In genomic region chr11:7577883-7578242, GRCh38 we compare ENCODE assay signal across 9 cellular contexts.
DNase-seq lines count a peak whose midpoint lies in the region; ATAC-seq, FAIRE-seq and TF ChIP-seq lines count a peak whose summit lies in the region.
"Had no signal": no experiment of that assay in that cellular context is flagged by ENCODE, and none has a peak within 500 bp of the region (broad histone marks: within the 10 kb centered on the region; RNA-seq: fewer than 3 reads in every experiment).

No MANE protein-coding gene starts in this region.

- no peaks in the 10 kb centered on the region for H4K20me1 ChIP-seq in K562 (replicated peaks; ENCODE audit: control insufficient read depth, insufficient read depth, low read length)

- H3K4me2 ChIP-seq in K562 (ENCODE audit: insufficient read depth, low read length): no peak overlapping the region
- H3K4me2 ChIP-seq: KMS-11 had no signal

- in situ Hi-C loops in K562 (cut with MboI): no loop called here

- POLR2A ChIA-PET in K562 (lab: Yijun Ruan, JAX): no interaction called here

- TF ChIP-seq CTCF in K562 (IDR thresholded peaks at IDR 0.05 in 2 of 3, conservative IDR thresholded peaks at IDR 0.05 in 1 of 3; ENCODE audit: insufficient read depth in 2 of 3, low read depth in 1 of 3, low read length in 3 of 3) (no peak), testis (IDR thresholded peaks at IDR 0.05) (no peak)

- no peak overlapping the region for H3K4me3 ChIP-seq in K562
- H3K4me3 ChIP-seq in testis: peak overlapping the region; percentile 2 to 49

- H3K9me3 ChIP-seq in K562 (replicated peaks; ENCODE audit: control insufficient read depth, insufficient read depth, low read depth, low read length) (no peaks in the 10 kb centered on the region), testis (no peaks in the 10 kb centered on the region)

- no peaks in the 10 kb centered on the region for H3K9me1 ChIP-seq in K562 (ENCODE audit: control insufficient read depth, insufficient read depth, low read length)

- no peak for TF ChIP-seq EP300 in K562 (IDR thresholded peaks at IDR 0.05; ENCODE audit: low read length)

- peak; percentile 37 for DNase-seq in DMS53 treated with DMSO at 0.1 percent for 48 hours (lab: John Stamatoyannopoulos, UW; ENCODE audit: unreplicated experiment)
- DNase-seq in HT-29 (ENCODE audit: low spot score): peak; percentile 76
- peak in 1 of 4 experiments; percentile 23 for DNase-seq in K562 (ENCODE audit: extremely low read depth in 1 of 4, low spot score in 3 of 4)
- no peak for DNase-seq in left colon
- no peak for DNase-seq in testis
- no peak for DNase-seq in NCI-H446 (lab: John Stamatoyannopoulos, UW)

- intact Hi-C loops in K562 (cut with micrococcal nuclease): no loop called here
- intact Hi-C loops in left colon (cut with DNase I, micrococcal nuclease): no loop called here
- intact Hi-C loops in testis (cut with DNase I; ENCODE audit: low total_unique reads): loop anchor here (5.0 kb wide), 1 partner anchor 79 kb away; no protein-coding TSS in a partner anchor

- no peaks in the 10 kb centered on the region for H3K79me2 ChIP-seq in K562 (ENCODE audit: control insufficient read depth, insufficient read depth, low read length)

- H3K9ac ChIP-seq in K562 (ENCODE audit: insufficient read depth in 1 of 2, low read depth in 2 of 2, low read length in 2 of 2): no peak overlapping the region
- H3K9ac ChIP-seq: KMS-11 had no signal

- H2AFZ ChIP-seq in K562 (ENCODE audit: low read depth, low read length): no peak overlapping the region; the same call in 1 of the 2 replicates

- WGBS in K562 (ENCODE audit: insufficient coverage, low coverage, missing lambda C conversion rate): 4% methylated on average over 8 of the region's 8 CpGs
- 10 to 16% methylated on average over 8 of the region's 8 CpGs for WGBS in testis, 2 donors

- TF ChIP-seq POLR2A in K562 (conservative IDR thresholded peaks at IDR 0.05) (no peak), testis (IDR thresholded peaks at IDR 0.05) (no peak)

- CTCF ChIA-PET in K562 (lab: Yijun Ruan, JAX; ENCODE audit: low intra/inter-chr PET ratio): no interaction called here

- no TSS peak for BruUV-seq in K562 (replicated peaks; lab: Mats Ljungman, UMichigan)

- H3K4me1 ChIP-seq in K562 (replicated peaks in 1 of 2; ENCODE audit: control insufficient read depth in 2 of 2, insufficient read depth in 2 of 2, low read length in 2 of 2): no peaks in the 10 kb centered on the region; a peak in 3 of 5 replicates
- peaks cover 78% of the 10 kb centered on the region for H3K4me1 ChIP-seq in testis

- H3K27ac ChIP-seq in K562 (ENCODE audit: extremely low read depth, low read depth, low read length) (no peak overlapping the region), testis (peak overlapping the region; percentile 82 to 83)
- H3K27ac ChIP-seq: KMS-11 had no signal

- H3K36me3 ChIP-seq in K562 (ENCODE audit: control insufficient read depth, insufficient read depth, low read length) (no peaks in the 10 kb centered on the region), testis (ENCODE audit: low read depth, missing control alignments) (no peaks in the 10 kb centered on the region)

- H3K27me3 ChIP-seq in K562 (ENCODE audit: control insufficient read depth in 2 of 2, insufficient read depth in 2 of 2, low read length in 2 of 2): peaks cover 6 to 35% of the 10 kb centered on the region in 2 experiments
- no peaks in the 10 kb centered on the region for H3K27me3 ChIP-seq in testis

- no peak for FAIRE-seq in K562 (lab: Jason Lieb, UNC)

- TF ChIP-seq RAD21 in K562 (CRISPR knock-in tag; conservative IDR thresholded peaks at IDR 0.05 in 1 of 2, IDR thresholded peaks at IDR 0.05 in 1 of 2): peak in 1 of 2 experiments; percentile 12; a peak in 1 of 4 replicates

- peak; percentile 51 for ATAC-seq in K562
- peak; percentile 24 for ATAC-seq in left colon
- ATAC-seq in GM18519 (IDR thresholded peaks at IDR 0.05; ENCODE audit: low FRiP score, unreplicated experiment): no peak
- ATAC-seq in HG03520 (IDR thresholded peaks at IDR 0.05; ENCODE audit: unreplicated experiment): no peak

TF ChIP-seq in K562, 482 proteins besides CTCF, POLR2A, EP300 and RAD21 (continues in another document):
- TF ChIP-seq SMARCA4 (IDR thresholded peaks at IDR 0.05): no peak
- TF ChIP-seq, protein P1, sequence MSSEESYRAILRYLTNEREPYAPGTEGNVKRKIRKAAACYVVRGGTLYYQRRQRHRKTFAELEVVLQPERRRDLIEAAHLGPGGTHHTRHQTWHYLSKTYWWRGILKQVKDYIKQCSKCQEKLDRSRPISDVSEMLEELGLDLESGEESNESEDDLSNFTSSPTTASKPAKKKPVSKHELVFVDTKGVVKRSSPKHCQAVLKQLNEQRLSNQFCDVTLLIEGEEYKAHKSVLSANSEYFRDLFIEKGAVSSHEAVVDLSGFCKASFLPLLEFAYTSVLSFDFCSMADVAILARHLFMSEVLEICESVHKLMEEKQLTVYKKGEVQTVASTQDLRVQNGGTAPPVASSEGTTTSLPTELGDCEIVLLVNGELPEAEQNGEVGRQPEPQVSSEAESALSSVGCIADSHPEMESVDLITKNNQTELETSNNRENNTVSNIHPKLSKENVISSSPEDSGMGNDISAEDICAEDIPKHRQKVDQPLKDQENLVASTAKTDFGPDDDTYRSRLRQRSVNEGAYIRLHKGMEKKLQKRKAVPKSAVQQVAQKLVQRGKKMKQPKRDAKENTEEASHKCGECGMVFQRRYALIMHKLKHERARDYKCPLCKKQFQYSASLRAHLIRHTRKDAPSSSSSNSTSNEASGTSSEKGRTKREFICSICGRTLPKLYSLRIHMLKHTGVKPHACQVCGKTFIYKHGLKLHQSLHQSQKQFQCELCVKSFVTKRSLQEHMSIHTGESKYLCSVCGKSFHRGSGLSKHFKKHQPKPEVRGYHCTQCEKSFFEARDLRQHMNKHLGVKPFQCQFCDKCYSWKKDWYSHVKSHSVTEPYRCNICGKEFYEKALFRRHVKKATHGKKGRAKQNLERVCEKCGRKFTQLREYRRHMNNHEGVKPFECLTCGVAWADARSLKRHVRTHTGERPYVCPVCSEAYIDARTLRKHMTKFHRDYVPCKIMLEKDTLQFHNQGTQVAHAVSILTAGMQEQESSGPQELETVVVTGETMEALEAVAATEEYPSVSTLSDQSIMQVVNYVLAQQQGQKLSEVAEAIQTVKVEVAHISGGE (CRISPR knock-in tag; IDR thresholded peaks at IDR 0.05): peak in 2 of 3 experiments; percentile 23 to 90; a peak in 2 of 6 replicates
- TF ChIP-seq NFYB (IDR thresholded peaks at IDR 0.05; ENCODE audit: extremely low read depth, insufficient read length): no peak
- TF ChIP-seq, protein P2, sequence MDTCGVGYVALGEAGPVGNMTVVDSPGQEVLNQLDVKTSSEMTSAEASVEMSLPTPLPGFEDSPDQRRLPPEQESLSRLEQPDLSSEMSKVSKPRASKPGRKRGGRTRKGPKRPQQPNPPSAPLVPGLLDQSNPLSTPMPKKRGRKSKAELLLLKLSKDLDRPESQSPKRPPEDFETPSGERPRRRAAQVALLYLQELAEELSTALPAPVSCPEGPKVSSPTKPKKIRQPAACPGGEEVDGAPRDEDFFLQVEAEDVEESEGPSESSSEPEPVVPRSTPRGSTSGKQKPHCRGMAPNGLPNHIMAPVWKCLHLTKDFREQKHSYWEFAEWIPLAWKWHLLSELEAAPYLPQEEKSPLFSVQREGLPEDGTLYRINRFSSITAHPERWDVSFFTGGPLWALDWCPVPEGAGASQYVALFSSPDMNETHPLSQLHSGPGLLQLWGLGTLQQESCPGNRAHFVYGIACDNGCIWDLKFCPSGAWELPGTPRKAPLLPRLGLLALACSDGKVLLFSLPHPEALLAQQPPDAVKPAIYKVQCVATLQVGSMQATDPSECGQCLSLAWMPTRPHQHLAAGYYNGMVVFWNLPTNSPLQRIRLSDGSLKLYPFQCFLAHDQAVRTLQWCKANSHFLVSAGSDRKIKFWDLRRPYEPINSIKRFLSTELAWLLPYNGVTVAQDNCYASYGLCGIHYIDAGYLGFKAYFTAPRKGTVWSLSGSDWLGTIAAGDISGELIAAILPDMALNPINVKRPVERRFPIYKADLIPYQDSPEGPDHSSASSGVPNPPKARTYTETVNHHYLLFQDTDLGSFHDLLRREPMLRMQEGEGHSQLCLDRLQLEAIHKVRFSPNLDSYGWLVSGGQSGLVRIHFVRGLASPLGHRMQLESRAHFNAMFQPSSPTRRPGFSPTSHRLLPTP (IDR thresholded peaks at IDR 0.05; ENCODE audit: borderline replicate concordance, extremely low read depth, insufficient read length): no peak
- no peak for TF ChIP-seq PHF8 (IDR thresholded peaks at IDR 0.05; ENCODE audit: borderline replicate concordance, low read length)

Comparison
In these comparisons a context has a peak if more than half of its experiments do, and no peak if none do; other contexts are left out.
1. DNase-seq: peak in DMS53 treated with DMSO at 0.1 percent for 48 hours (single experiment) and HT-29 (single experiment); none in left colon (0 of 2), testis (single experiment) and NCI-H446 (0 of 2).
2. ATAC-seq: peak in K562 (single experiment) and left colon (single experiment); none in GM18519 (single experiment) and HG03520 (single experiment).